ENCODE assay signal across 1 cellular context in genomic region chr2:150483532-150483931, GRCh38.
TF ChIP-seq lines count a peak whose summit lies in the region.

No MANE protein-coding gene starts in this region.

TF ChIP-seq in SK-N-SH, 30 proteins besides CTCF, POLR2A, EP300 and RAD21 (continued from another document):
- TF ChIP-seq TCF12 (IDR thresholded peaks at IDR 0.05) (no peak), RCOR1 (IDR thresholded peaks at IDR 0.05; ENCODE audit: low read length) (no peak), GABPA (IDR thresholded peaks at IDR 0.05; ENCODE audit: low read depth) (no peak), NRF1 (IDR thresholded peaks at IDR 0.05; ENCODE audit: low read depth, low read length) (no peak), EZH2phosphoT487 (IDR thresholded peaks at IDR 0.05; ENCODE audit: borderline replicate concordance, low read depth) (no peak), MAX (IDR thresholded peaks at IDR 0.05; ENCODE audit: low read depth) (no peak), YY1 (IDR thresholded peaks at IDR 0.05; ENCODE audit: low read depth) (no peak), TAF1 (IDR thresholded peaks at IDR 0.05; ENCODE audit: borderline replicate concordance, low read depth, low read length) (no peak), FOSL2 (IDR thresholded peaks at IDR 0.05; ENCODE audit: borderline replicate concordance, low read depth) (no peak), MEF2A (IDR thresholded peaks at IDR 0.05; ENCODE audit: borderline replicate concordance, low read depth) (no peak), RFX5 (IDR thresholded peaks at IDR 0.05; ENCODE audit: low read length) (no peak)
TF ChIP-seq in SK-N-SH: peak in this region for 0.
